19 cellular contexts compared by ENCODE assay signal in genomic region chr11:3684129-3684685, GRCh38. TPM values are rescaled to one million over a fixed set of nuclear protein-coding genes. Genes with fewer than 3 reads are reported as not detected.
DNase-seq lines count a peak whose midpoint lies in the region; ATAC-seq and TF ChIP-seq lines count a peak whose summit lies in the region.
"Had no signal": no experiment of that assay in that cellular context is flagged by ENCODE, and none has a peak within 500 bp of the region (broad histone marks: within the 10 kb centered on the region; RNA-seq: fewer than 3 reads in every experiment).

No MANE protein-coding gene starts in this region.

- H3K4me1 ChIP-seq in Caco-2 (no peaks in the 10 kb centered on the region), endodermal cell (ENCODE audit: control insufficient read depth, insufficient read depth, low read length) (no peaks in the 10 kb centered on the region)

- TF ChIP-seq CTCF in Caco-2 (IDR thresholded peaks at IDR 0.05; ENCODE audit: insufficient read depth in 1 of 2, low read depth in 1 of 2, low read length in 1 of 2, severe bottlenecking in 1 of 2, unreplicated experiment in 1 of 2) (no peak), HFFc6 (IDR thresholded peaks at IDR 0.05) (no peak), endodermal cell (conservative IDR thresholded peaks at IDR 0.05) (no peak), nephron progenitor cell (IDR thresholded peaks at IDR 0.05) (no peak)

- H3K4me3 ChIP-seq in Caco-2 (ENCODE audit: low read depth, low read length) (no peak overlapping the region), endodermal cell (ENCODE audit: low read length) (no peak overlapping the region)
- H3K4me3 ChIP-seq: MG63 had no signal

- H3K36me3 Mint-ChIP-seq in Caco-2 (ENCODE audit: insufficient read depth, unreplicated experiment) = peaks cover 93% of the 10 kb centered on the region
- peaks cover 47% of the 10 kb centered on the region for H3K36me3 Mint-ChIP-seq in HFFc6 (ENCODE audit: low read depth)
- H3K36me3 Mint-ChIP-seq in endodermal cell (ENCODE audit: low read depth) = peaks cover 75% of the 10 kb centered on the region
- peaks cover 81% of the 10 kb centered on the region for H3K36me3 Mint-ChIP-seq in nephron progenitor cell (ENCODE audit: low read depth)

- H3K9ac ChIP-seq in endodermal cell (ENCODE audit: extremely low read depth, low read length, poor library complexity, severe bottlenecking) = no peak overlapping the region
- H3K9ac ChIP-seq: KMS-11 had no signal

- intact Hi-C loops in Caco-2 (cut with micrococcal nuclease; ENCODE audit: unreplicated experiment) = no loop called here
- intact Hi-C loops in posterior cingulate gyrus (cut with DNase I) = no loop called here

- H3K4me3 Mint-ChIP-seq in Caco-2 (ENCODE audit: unreplicated experiment) (no peak overlapping the region), HFFc6 (no peak overlapping the region), endodermal cell (no peak overlapping the region), nephron progenitor cell (no peak overlapping the region)
- H3K4me3 Mint-ChIP-seq: CD4-positive, CD25-positive, alpha-beta regulatory T cell had no signal

- BruUV-seq in Caco-2 (replicated peaks; lab: Mats Ljungman, UMichigan) = TSS peak; percentile 19

- H3K9me3 Mint-ChIP-seq in Caco-2 (ENCODE audit: unreplicated experiment) = no peaks in the 10 kb centered on the region
- no peaks in the 10 kb centered on the region for H3K9me3 Mint-ChIP-seq in HFFc6
- no peaks in the 10 kb centered on the region for H3K9me3 Mint-ChIP-seq in endodermal cell
- no peaks in the 10 kb centered on the region for H3K9me3 Mint-ChIP-seq in nephron progenitor cell
- H3K9me3 Mint-ChIP-seq: CD4-positive, CD25-positive, alpha-beta regulatory T cell had no signal

- H3K9me3 ChIP-seq in Caco-2 (no peaks in the 10 kb centered on the region), endodermal cell (ENCODE audit: control insufficient read depth, low read length) (no peaks in the 10 kb centered on the region)
- H3K9me3 ChIP-seq: MG63 had no signal

- 99% methylated on average over 6 to 7 of the region's 12 CpGs for WGBS in endodermal cell (ENCODE audit: insufficient coverage in 1 of 2, insufficient read length in 1 of 2), 2 experiments

- CTCF ChIA-PET in Caco-2 (lab: Charles Lee) = interaction anchor here (1.0 to 1.4 kb wide), 2 partner anchors 10 to 125 kb away, joined by 4 to 7 read pairs; partner anchors contain the start of gene PGAP2

- no peak overlapping the region for H3K27ac ChIP-seq in endodermal cell (ENCODE audit: low read depth, low read length)
- H3K27ac ChIP-seq: KMS-11 had no signal

- H3K27ac Mint-ChIP-seq in Caco-2 (ENCODE audit: unreplicated experiment) (no peak overlapping the region), HFFc6 (peak overlapping the region; percentile 46), endodermal cell (peak overlapping the region; percentile 21), nephron progenitor cell (peak overlapping the region; percentile 15)

- DNase-seq in Caco-2 (no peak), HFFc6 (no peak), endodermal cell (no peak), nephron progenitor cell (no peak), posterior cingulate gyrus (no peak), SKM-1 treated with dmso at 0.1 percent for 144 hours (lab: John Stamatoyannopoulos, UW; ENCODE audit: unreplicated experiment) (no peak)
- DNase-seq: ACHN; AML-193; Calu3; CD4-positive, CD25-positive, alpha-beta regulatory T cell; DMS53; GOT3; MG63; NCI-H1092; NCI-H510A treated with DMSO at 0.1 percent for 48 hours; Right ventricle myocardium superior had no signal

- H3K4me1 Mint-ChIP-seq in Caco-2 (ENCODE audit: low read depth, unreplicated experiment) (no peaks in the 10 kb centered on the region), HFFc6 (ENCODE audit: low read depth) (peaks cover 17% of the 10 kb centered on the region), endodermal cell (no peaks in the 10 kb centered on the region), nephron progenitor cell (no peaks in the 10 kb centered on the region)

- POLR2A ChIA-PET in Caco-2 (lab: Charles Lee) = no interaction called here

- no peak for ATAC-seq in HG03095 (IDR thresholded peaks at IDR 0.05; ENCODE audit: unreplicated experiment)
- ATAC-seq: SK-N-SH treated with all-trans-retinoic acid at 6 μM for 48 hours had no signal

- no peaks in the 10 kb centered on the region for H3K27me3 ChIP-seq in Caco-2 (replicated peaks; ENCODE audit: control insufficient read depth, insufficient read depth, low read length)
- no peaks in the 10 kb centered on the region for H3K27me3 ChIP-seq in endodermal cell (ENCODE audit: control insufficient read depth, insufficient read depth, low read length, poor library complexity, severe bottlenecking)
- H3K27me3 ChIP-seq: MG63 had no signal

- H3K27me3 Mint-ChIP-seq in Caco-2 (ENCODE audit: insufficient read depth, unreplicated experiment) (no peaks in the 10 kb centered on the region), HFFc6 (ENCODE audit: insufficient read depth) (no peaks in the 10 kb centered on the region), endodermal cell (ENCODE audit: insufficient read depth) (no peaks in the 10 kb centered on the region), nephron progenitor cell (ENCODE audit: low read depth, poor library complexity) (no peaks in the 10 kb centered on the region)
- H3K27me3 Mint-ChIP-seq: CD4-positive, CD25-positive, alpha-beta regulatory T cell had no signal

- H3K36me3 ChIP-seq in Caco-2 (ENCODE audit: control insufficient read depth, insufficient read depth, low read length) = peaks cover 5% of the 10 kb centered on the region
- H3K36me3 ChIP-seq in endodermal cell (ENCODE audit: control insufficient read depth, insufficient read depth, low read length) = peaks cover 80% of the 10 kb centered on the region

RNA-seq across cellular contexts. Expression of gene CHRNA10, which starts 13.0 kb away (rescaled TPM):
- total RNA-seq in Caco-2 (2022) = 3.6 and 3.9 TPM in 2 replicates
- total RNA-seq in HFFc6 (2021; fragmentation: NEBNext Ultra II Directional; extraction: Animal tissue kit (Norgen Biotek cat#: 25700)) = under 1 TPM; 0.23 to 0.57 (median 0.38) TPM
- total RNA-seq in endodermal cell = 1 to 10 TPM; 1.8 TPM
- polyA plus RNA-seq in endodermal cell (2013, experiment 1 of 2) = 1.5 TPM
- polyA plus RNA-seq in endodermal cell (2013, experiment 2 of 2) = 0.95 TPM

RNA-seq across cellular contexts. Expression of gene ART1, which starts 39.3 kb away (rescaled TPM):
- total RNA-seq in Caco-2 (2022) (not detected in 2 replicates), endodermal cell (not detected)
- not detected for total RNA-seq in HFFc6 (2021; fragmentation: NEBNext Ultra II Directional; extraction: Animal tissue kit (Norgen Biotek cat#: 25700))
- polyA plus RNA-seq in endodermal cell (2013, experiment 1 of 2) = not detected
- not detected for polyA plus RNA-seq in endodermal cell (2013, experiment 2 of 2)
- total RNA-seq: Calu3; CD4-positive, CD25-positive, alpha-beta regulatory T cell had no signal
- polyA plus RNA-seq: CD4-positive, CD25-positive, alpha-beta regulatory T cell had no signal

RNA-seq across cellular contexts. Expression of gene ART5, which starts 42.4 kb away (rescaled TPM):
- total RNA-seq in Caco-2 (2022) (0.97 and 1.1 TPM in 2 replicates), endodermal cell (1 to 10 TPM; 6.4 to 7.8 TPM)
- total RNA-seq in HFFc6 (2021; fragmentation: NEBNext Ultra II Directional; extraction: Animal tissue kit (Norgen Biotek cat#: 25700)) = not detected
- 6.1 TPM for polyA plus RNA-seq in endodermal cell (2013, experiment 1 of 2)
- polyA plus RNA-seq in endodermal cell (2013, experiment 2 of 2) = 5.2 TPM
- total RNA-seq: Calu3; CD4-positive, CD25-positive, alpha-beta regulatory T cell had no signal
- polyA plus RNA-seq: CD4-positive, CD25-positive, alpha-beta regulatory T cell had no signal
